Comparison of ENCODE assay signal across 11 cellular contexts in the genomic region with DNA sequence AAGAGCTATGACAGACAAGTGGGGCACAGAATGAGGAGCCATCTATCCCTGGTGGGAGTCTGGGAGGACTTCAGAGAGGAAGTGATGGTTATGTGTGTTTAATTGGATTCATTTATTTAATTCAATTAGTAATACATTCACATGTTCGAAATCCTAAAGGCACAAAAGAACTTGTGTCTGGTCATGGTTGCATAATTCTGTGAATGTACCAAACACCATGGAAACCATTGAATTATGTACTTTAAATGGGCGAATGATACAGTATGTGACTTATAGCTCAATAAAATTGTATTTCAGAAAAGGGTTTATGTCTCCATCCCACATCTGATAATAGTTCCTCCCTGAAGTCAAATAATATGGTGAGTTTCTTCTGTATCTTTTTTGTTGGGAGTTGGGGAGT. TPM values are rescaled to one million over a fixed set of nuclear protein-coding genes. Genes with fewer than 3 reads are reported as not detected.
"Had no signal": no experiment of that assay in that cellular context is flagged by ENCODE, and none has a peak within 500 bp of the region (broad histone marks: within the 10 kb centered on the region; RNA-seq: fewer than 3 reads in every experiment).

No MANE protein-coding gene starts in this region.

- H3K27ac Mint-ChIP-seq: GM23338, H9, HFFc6 had no signal

- H3K36me3 ChIP-seq: HAP-1 had no signal

- H3K27ac ChIP-seq: GM23248 had no signal

- H3K4me1 ChIP-seq: HAP-1 had no signal

- H3K9me3 Mint-ChIP-seq: GM23338, HFFc6 had no signal

- DNase-seq: GM23248, GOT3, H9, HCEC 1CT, HFFc6 had no signal

- H3K4me3 Mint-ChIP-seq: GM23338, H9, HFFc6 had no signal

- ATAC-seq: GM23338, HCT116 had no signal

- H3K4me3 ChIP-seq: GM23248, GM23338, HAP-1 had no signal

- H3K9me3 ChIP-seq: HAP-1 had no signal

RNA-seq across cellular contexts. Expression of a gene that starts 19.8 kb away (rescaled TPM):
- total RNA-seq: GM23248, GM23338, H1, H4, H7, H9, HFFc6 had no signal

RNA-seq across cellular contexts. Expression of a gene that starts 29.8 kb away (rescaled TPM):
- total RNA-seq: GM23248 had no signal
